In the genomic region with DNA sequence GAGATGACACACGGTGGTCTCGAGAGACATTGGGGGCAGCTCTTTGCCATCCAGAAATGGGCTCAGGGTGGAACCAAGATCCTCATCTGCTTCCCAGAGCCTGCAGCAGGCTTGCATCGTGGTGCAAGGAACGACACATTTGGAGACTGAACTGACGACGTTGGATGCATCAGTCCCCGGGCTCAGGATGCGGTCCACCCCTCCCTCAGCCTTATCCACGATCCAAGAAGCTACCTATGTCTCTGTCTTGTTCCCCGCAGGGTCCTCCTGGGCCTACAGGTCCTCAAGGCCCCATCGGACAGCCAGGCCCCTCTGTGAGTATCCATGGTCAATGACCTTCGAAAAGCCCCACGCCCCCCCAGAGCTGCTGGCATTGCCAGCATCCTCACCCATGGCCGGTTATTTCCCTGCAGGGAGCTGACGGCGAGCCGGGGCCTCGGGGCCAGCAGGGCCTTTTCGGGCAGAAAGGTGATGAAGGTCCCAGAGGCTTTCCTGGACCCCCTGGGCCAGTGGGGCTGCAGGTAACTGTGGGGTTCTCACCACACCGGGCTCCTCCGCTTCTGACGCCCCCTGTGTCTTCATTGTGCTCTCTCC, we compare ENCODE assay signal across 1 cellular context.
A peak's percentile ranks its signal among the peaks of the same experiment; 100 is the strongest.
TF ChIP-seq lines count a peak whose summit lies in the region.

No MANE protein-coding gene starts in this region.

TF ChIP-seq in HEK293, 187 proteins besides CTCF, POLR2A, EP300 and RAD21:
- TF ChIP-seq ZNF202 (tag by site-specific recombination; IDR thresholded peaks at IDR 0.05; ENCODE audit: borderline replicate concordance) = no peak
- TF ChIP-seq GLIS1 (tag by site-specific recombination; IDR thresholded peaks at IDR 0.05) = peak; percentile 34; the same call in 1 of the 2 replicates
